In the genomic region with DNA sequence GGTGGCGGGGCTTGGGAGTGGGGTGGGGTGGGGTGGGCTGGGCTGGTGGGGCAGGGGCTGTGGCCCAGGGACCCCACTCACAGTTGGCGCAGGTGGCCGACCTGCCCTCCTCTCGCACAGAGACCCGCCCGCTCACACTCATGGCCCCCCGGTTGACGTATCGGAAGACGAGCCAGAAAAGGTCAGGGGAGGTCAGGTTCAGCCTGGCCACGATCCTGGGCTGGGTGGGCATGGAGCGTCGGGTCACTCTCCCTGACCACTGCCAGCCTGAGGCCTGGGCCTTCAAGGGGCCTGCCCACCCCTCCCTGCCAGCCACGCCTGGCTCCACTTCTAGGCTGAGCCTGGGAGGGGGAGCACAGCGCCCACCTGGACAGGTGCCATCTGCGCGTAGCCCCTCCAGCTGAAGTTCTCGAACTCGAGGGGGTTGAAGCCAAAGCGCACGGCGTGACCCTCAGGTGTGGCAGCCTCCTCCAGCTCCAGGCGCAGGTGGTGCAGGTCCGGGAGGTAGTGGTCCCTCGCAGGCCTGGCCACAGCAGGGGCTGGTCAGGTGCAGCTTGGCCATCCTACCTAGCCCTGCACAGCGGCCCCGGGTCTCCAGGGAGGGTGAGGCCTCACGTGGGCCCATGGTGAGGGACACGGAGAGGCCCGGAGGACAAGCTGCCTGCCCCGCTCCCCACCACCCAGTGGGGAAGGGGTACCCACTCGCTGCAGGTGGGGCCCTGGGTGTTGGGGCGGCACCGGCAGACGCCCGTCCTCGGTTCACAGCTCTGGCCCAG, we compare ENCODE assay signal across 19 cellular contexts. TPM values are rescaled to one million over a fixed set of nuclear protein-coding genes. Genes with fewer than 3 reads are reported as not detected.
DNase-seq lines count a peak whose midpoint lies in the region; ATAC-seq and TF ChIP-seq lines count a peak whose summit lies in the region.
"Had no signal": no experiment of that assay in that cellular context is flagged by ENCODE, and none has a peak within 500 bp of the region (broad histone marks: within the 10 kb centered on the region; RNA-seq: fewer than 3 reads in every experiment).

No MANE protein-coding gene starts in this region.

- CTCF ChIA-PET in Caco-2 (lab: Charles Lee) = interaction anchor here (0.6 kb wide), 1 partner anchor 32 kb away, joined by 5 read pairs; no protein-coding TSS in a partner anchor
- CTCF ChIA-PET in IMR-90 (lab: Yijun Ruan, JAX) = no interaction called here

- H3K4ac ChIP-seq in IMR-90 (ENCODE audit: low read depth, low read length) = no peak overlapping the region

- H4K8ac ChIP-seq in IMR-90 (ENCODE audit: low read depth in 2 of 2, low read length in 2 of 2) = no peak overlapping the region

- H3K79me1 ChIP-seq in IMR-90 (ENCODE audit: low read depth in 1 of 2, low read length in 2 of 2) = no peaks in the 10 kb centered on the region

- intact Hi-C loops in Right ventricle myocardium inferior (cut with DNase I) (no loop called here), left cardiac atrium (cut with DNase I) (no loop called here), Caco-2 (cut with micrococcal nuclease; ENCODE audit: unreplicated experiment) (no loop called here), IMR-90 (cut with micrococcal nuclease) (no loop called here), gastrocnemius medialis (cut with DNase I; ENCODE audit: low total_unique reads) (no loop called here)

- DNase-seq in Right ventricle myocardium inferior (ENCODE audit: missing footprints) = peak; percentile 44
- DNase-seq in left cardiac atrium = no peak
- DNase-seq in Caco-2 = no peak
- DNase-seq in IMR-90 = no peak
- DNase-seq in left lobe of liver (ENCODE audit: low spot score) = no peak
- no peak for DNase-seq in gastrocnemius medialis
- DNase-seq: 8988T, DMS 273 treated with DMSO at 0.1 percent for 48 hours, DMS53, DND-41, EL, GOT3, H7 had no signal

- no peak overlapping the region for H3K9ac ChIP-seq in IMR-90 (ENCODE audit: low read depth, low read length)
- H3K9ac ChIP-seq: BLaER1 had no signal

- H3K9me3 ChIP-seq in Caco-2 (no peaks in the 10 kb centered on the region), IMR-90 (ENCODE audit: control insufficient read depth, insufficient read depth, low read length) (no peaks in the 10 kb centered on the region), gastrocnemius medialis (no peaks in the 10 kb centered on the region)
- H3K9me3 ChIP-seq: BLaER1 had no signal

- no peaks in the 10 kb centered on the region for H3K4me1 ChIP-seq in Caco-2
- no peaks in the 10 kb centered on the region for H3K4me1 ChIP-seq in IMR-90 (ENCODE audit: control insufficient read depth, insufficient read depth, low read length)
- no peaks in the 10 kb centered on the region for H3K4me1 ChIP-seq in gastrocnemius medialis

- H2AK5ac ChIP-seq in IMR-90 (ENCODE audit: low read depth, low read length) = no peak overlapping the region

- in situ Hi-C loops in IMR-90 (cut with MboI; ENCODE audit: low sequenced_read_pairs) = no loop called here
- in situ Hi-C loops in gastrocnemius medialis (cut with MboI; ENCODE audit: low sequenced_read_pairs in 4 of 4) = no loop called here

- H2BK120ac ChIP-seq in IMR-90 (ENCODE audit: low read depth, low read length) = no peak overlapping the region

- H3K9me1 ChIP-seq in IMR-90 (ENCODE audit: insufficient read depth, low read length) = no peaks in the 10 kb centered on the region

- TF ChIP-seq CTCF in Caco-2 (IDR thresholded peaks at IDR 0.05; ENCODE audit: insufficient read depth in 1 of 2, low read depth in 1 of 2, low read length in 1 of 2, severe bottlenecking in 1 of 2, unreplicated experiment in 1 of 2) (no peak), IMR-90 (conservative IDR thresholded peaks at IDR 0.05; ENCODE audit: low read depth, low read length) (no peak), gastrocnemius medialis (IDR thresholded peaks at IDR 0.05 in 4 of 5, conservative IDR thresholded peaks at IDR 0.05 in 1 of 5) (no peak)

- no peak overlapping the region for H4K5ac ChIP-seq in IMR-90 (ENCODE audit: low read depth, low read length)

- H3K56ac ChIP-seq in IMR-90 (ENCODE audit: extremely low read depth, insufficient read depth, low read length) = no peak overlapping the region

- no peak for TF ChIP-seq RAD21 in IMR-90 (IDR thresholded peaks at IDR 0.05; ENCODE audit: low read length)

- H3K4me3 Mint-ChIP-seq in Caco-2 (ENCODE audit: unreplicated experiment) = no peak overlapping the region
- H3K4me3 Mint-ChIP-seq in activated T-helper 17 cell treated with anti-CD3 and anti-CD28 coated beads, Interleukin-2, amount 50 U/mL, for 72 hours = no peak overlapping the region
- H3K4me3 Mint-ChIP-seq: CD14-positive monocyte; CD4-positive, alpha-beta memory T cell had no signal

- H3K36me3 ChIP-seq in Caco-2 (ENCODE audit: control insufficient read depth, insufficient read depth, low read length) (peaks cover 34% of the 10 kb centered on the region), IMR-90 (ENCODE audit: control insufficient read depth, insufficient read depth, low read length) (peaks cover 33% of the 10 kb centered on the region), gastrocnemius medialis (peaks cover 0 to 26% of the 10 kb centered on the region in 2 donors)

- H3K36me3 Mint-ChIP-seq in Caco-2 (ENCODE audit: insufficient read depth, unreplicated experiment) = peaks cover 100% of the 10 kb centered on the region
- H3K36me3 Mint-ChIP-seq in activated T-helper 17 cell treated with anti-CD3 and anti-CD28 coated beads, Interleukin-2, amount 50 U/mL, for 72 hours (ENCODE audit: low read depth) = no peaks in the 10 kb centered on the region
- H3K36me3 Mint-ChIP-seq: CD14-positive monocyte; CD4-positive, alpha-beta memory T cell had no signal

- no peaks in the 10 kb centered on the region for H3K27me3 Mint-ChIP-seq in Caco-2 (ENCODE audit: insufficient read depth, unreplicated experiment)
- H3K27me3 Mint-ChIP-seq in activated T-helper 17 cell treated with anti-CD3 and anti-CD28 coated beads, Interleukin-2, amount 50 U/mL, for 72 hours = peaks cover 8% of the 10 kb centered on the region

- H2BK20ac ChIP-seq in IMR-90 (ENCODE audit: low read depth, low read length) = no peak overlapping the region

- H3K27ac Mint-ChIP-seq in Caco-2 (ENCODE audit: unreplicated experiment) = peak overlapping the region; percentile 25
- H3K27ac Mint-ChIP-seq in activated T-helper 17 cell treated with anti-CD3 and anti-CD28 coated beads, Interleukin-2, amount 50 U/mL, for 72 hours = no peak overlapping the region
- H3K27ac Mint-ChIP-seq: CD14-positive monocyte; CD4-positive, alpha-beta memory T cell had no signal

- no peaks in the 10 kb centered on the region; the same call in 1 of the 2 replicates for H4K20me1 ChIP-seq in IMR-90 (ENCODE audit: insufficient read depth, low read length)

- no peak overlapping the region for H3K14ac ChIP-seq in IMR-90 (replicated peaks; ENCODE audit: low read depth, low read length)

- H3K27me3 ChIP-seq in Caco-2 (replicated peaks; ENCODE audit: control insufficient read depth, insufficient read depth, low read length) (no peaks in the 10 kb centered on the region), IMR-90 (ENCODE audit: control insufficient read depth, insufficient read depth, low read length) (no peaks in the 10 kb centered on the region), gastrocnemius medialis (no peaks in the 10 kb centered on the region)
- H3K27me3 ChIP-seq: BLaER1 had no signal

- no peaks in the 10 kb centered on the region for H3K9me3 Mint-ChIP-seq in Caco-2 (ENCODE audit: unreplicated experiment)
- no peaks in the 10 kb centered on the region for H3K9me3 Mint-ChIP-seq in activated T-helper 17 cell treated with anti-CD3 and anti-CD28 coated beads, Interleukin-2, amount 50 U/mL, for 72 hours
- H3K9me3 Mint-ChIP-seq: CD4-positive, alpha-beta memory T cell had no signal

- H3K23ac ChIP-seq in IMR-90 (ENCODE audit: low read depth, low read length) = no peak overlapping the region

- no peak overlapping the region for H4K91ac ChIP-seq in IMR-90 (ENCODE audit: insufficient read depth, low read depth, low read length)

- BruUV-seq in Caco-2 (replicated peaks; lab: Mats Ljungman, UMichigan) = no TSS peak
- no TSS peak for BruUV-seq in IMR-90 (replicated peaks; lab: Mats Ljungman, UMichigan)

- H2BK5ac ChIP-seq in IMR-90 (ENCODE audit: low read depth, low read length, poor library complexity, severe bottlenecking) = no peak overlapping the region

- peaks cover 6% of the 10 kb centered on the region for H3K4me1 Mint-ChIP-seq in Caco-2 (ENCODE audit: low read depth, unreplicated experiment)
- H3K4me1 Mint-ChIP-seq in activated T-helper 17 cell treated with anti-CD3 and anti-CD28 coated beads, Interleukin-2, amount 50 U/mL, for 72 hours = no peaks in the 10 kb centered on the region

- no peak overlapping the region for H3K18ac ChIP-seq in IMR-90 (ENCODE audit: low read depth, low read length)

- ATAC-seq in Right ventricle myocardium inferior (no peak), left cardiac atrium (no peak), IMR-90 (ENCODE audit: low read depth) (no peak), left lobe of liver (peak; percentile 3), gastrocnemius medialis (no peak)
- ATAC-seq in activated T-helper 17 cell treated with anti-CD3 and anti-CD28 coated beads, Interleukin-2, amount 50 U/mL, for 72 hours (replicated peaks) = no peak
- ATAC-seq: GM12878, HCT116 had no signal

- no peak overlapping the region for H2AFZ ChIP-seq in IMR-90 (replicated peaks; ENCODE audit: low read length, poor library complexity)

- dilution Hi-C loops in IMR-90 (cut with HindIII; ENCODE audit: low sequenced_read_pairs, unreplicated experiment) = no loop called here

- POLR2A ChIA-PET in Caco-2 (lab: Charles Lee) = no interaction called here
- POLR2A ChIA-PET in IMR-90 (lab: Charles Lee; ENCODE audit: unreplicated experiment) = no interaction called here

- H3K4me2 ChIP-seq in IMR-90 (ENCODE audit: low read depth, low read length) = no peak overlapping the region

- H2AK9ac ChIP-seq in IMR-90 (replicated peaks; ENCODE audit: low read depth, low read length, poor library complexity) = peak overlapping the region; percentile 28

- TF ChIP-seq POLR2A in IMR-90 (IDR thresholded peaks at IDR 0.05; ENCODE audit: low read depth, low read length) (no peak), gastrocnemius medialis (IDR thresholded peaks at IDR 0.05) (no peak)

- H3K4me3 ChIP-seq in Caco-2 (ENCODE audit: low read depth, low read length) = no peak overlapping the region
- no peak overlapping the region for H3K4me3 ChIP-seq in IMR-90 (ENCODE audit: insufficient read depth, low read depth, low read length)
- no peak overlapping the region for H3K4me3 ChIP-seq in gastrocnemius medialis
- H3K4me3 ChIP-seq: BLaER1, GM12878 had no signal

- H3K27ac ChIP-seq in IMR-90 (ENCODE audit: insufficient read depth, low read length) (no peak overlapping the region), gastrocnemius medialis (no peak overlapping the region)
- H3K27ac ChIP-seq: BLaER1 had no signal

- H2BK15ac ChIP-seq in IMR-90 (ENCODE audit: low read depth, low read length) = no peak overlapping the region

- 78% methylated on average over 3 of the region's 37 CpGs; no CpG with 5 or more reads in 1 of the 2 experiments for WGBS in IMR-90 (ENCODE audit: extremely low coverage in 2 of 2, insufficient read length in 1 of 2), 2 experiments

RNA-seq across cellular contexts. Expression of gene ADRM1, which starts 31.2 kb away (rescaled TPM):
- total RNA-seq in Right ventricle myocardium inferior (73.9 TPM), left cardiac atrium (10 to 100 TPM; 57.9 to 76.9 TPM), Caco-2 (2022) (261 and 263 TPM in 2 replicates), IMR-90 (2012; rRNA removed) (96.9 and 103 TPM in 2 replicates), left lobe of liver (61.0 TPM), gastrocnemius medialis (100 to 1,000 TPM; 389 to 644 (median 611) TPM)
- polyA plus RNA-seq in IMR-90 (2012; rRNA removed) = 149 and 188 TPM in 2 replicates
- 188 and 201 TPM in 2 replicates for polyA plus RNA-seq in IMR-90 (2012; cell fraction: cytosol; rRNA removed)
- polyA plus RNA-seq in IMR-90 (2012; cell fraction: nucleus; rRNA removed; ENCODE audit: low replicate concordance) = 76.7 and 165 TPM in 2 replicates
- total RNA-seq in activated T-helper 17 cell treated with anti-CD3 and anti-CD28 coated beads, Interleukin-2, amount 50 U/mL, for 72 hours = 100 to 1,000 TPM in 1 of 2 donors, 10 to 100 TPM in 1; 67.3 to 132 TPM

RNA-seq across cellular contexts. Expression of gene LAMA5, which starts 33.1 kb away (rescaled TPM):
- total RNA-seq in Right ventricle myocardium inferior (89.3 TPM), left cardiac atrium (100 to 1,000 TPM in 1 of 2 donors, 10 to 100 TPM in 1; 70.4 to 113 TPM), Caco-2 (2022) (1,050 and 1,125 TPM in 2 replicates), IMR-90 (2012; rRNA removed) (0.56 and 0.90 TPM in 2 replicates), left lobe of liver (112 TPM), gastrocnemius medialis (10 to 100 TPM; 13.0 to 35.8 (median 22.7) TPM)
- polyA plus RNA-seq in IMR-90 (2012; rRNA removed) = 7.3 and 11.4 TPM in 2 replicates
- 15.0 and 17.8 TPM in 2 replicates for polyA plus RNA-seq in IMR-90 (2012; cell fraction: cytosol; rRNA removed)
- 27.9 and 77.8 TPM in 2 replicates for polyA plus RNA-seq in IMR-90 (2012; cell fraction: nucleus; rRNA removed; ENCODE audit: low replicate concordance)
- under 1 TPM; 0.29 to 0.39 TPM for total RNA-seq in activated T-helper 17 cell treated with anti-CD3 and anti-CD28 coated beads, Interleukin-2, amount 50 U/mL, for 72 hours
- polyA plus RNA-seq: CD14-positive monocyte; CD4-positive, alpha-beta memory T cell had no signal

RNA-seq across cellular contexts. Expression of gene RPS21, which starts 52.9 kb away (rescaled TPM):
- total RNA-seq in Right ventricle myocardium inferior (782 TPM), left cardiac atrium (100 to 1,000 TPM; 733 to 750 TPM), Caco-2 (2022) (4,496 and 4,723 TPM in 2 replicates), IMR-90 (2012; rRNA removed) (2,710 and 3,846 TPM in 2 replicates), left lobe of liver (432 TPM), gastrocnemius medialis (1,000 to 10,000 TPM; 1,167 to 4,037 (median 2,295) TPM)
- 4,298 and 4,766 TPM in 2 replicates for polyA plus RNA-seq in IMR-90 (2012; rRNA removed)
- polyA plus RNA-seq in IMR-90 (2012; cell fraction: cytosol; rRNA removed) = 31,826 and 47,741 TPM in 2 replicates
- 3,277 and 3,813 TPM in 2 replicates for polyA plus RNA-seq in IMR-90 (2012; cell fraction: nucleus; rRNA removed; ENCODE audit: low replicate concordance)
- total RNA-seq in activated T-helper 17 cell treated with anti-CD3 and anti-CD28 coated beads, Interleukin-2, amount 50 U/mL, for 72 hours = 1,000 to 10,000 TPM; 2,323 to 2,749 TPM
